9 cellular contexts compared by ENCODE assay signal in the genomic region with DNA sequence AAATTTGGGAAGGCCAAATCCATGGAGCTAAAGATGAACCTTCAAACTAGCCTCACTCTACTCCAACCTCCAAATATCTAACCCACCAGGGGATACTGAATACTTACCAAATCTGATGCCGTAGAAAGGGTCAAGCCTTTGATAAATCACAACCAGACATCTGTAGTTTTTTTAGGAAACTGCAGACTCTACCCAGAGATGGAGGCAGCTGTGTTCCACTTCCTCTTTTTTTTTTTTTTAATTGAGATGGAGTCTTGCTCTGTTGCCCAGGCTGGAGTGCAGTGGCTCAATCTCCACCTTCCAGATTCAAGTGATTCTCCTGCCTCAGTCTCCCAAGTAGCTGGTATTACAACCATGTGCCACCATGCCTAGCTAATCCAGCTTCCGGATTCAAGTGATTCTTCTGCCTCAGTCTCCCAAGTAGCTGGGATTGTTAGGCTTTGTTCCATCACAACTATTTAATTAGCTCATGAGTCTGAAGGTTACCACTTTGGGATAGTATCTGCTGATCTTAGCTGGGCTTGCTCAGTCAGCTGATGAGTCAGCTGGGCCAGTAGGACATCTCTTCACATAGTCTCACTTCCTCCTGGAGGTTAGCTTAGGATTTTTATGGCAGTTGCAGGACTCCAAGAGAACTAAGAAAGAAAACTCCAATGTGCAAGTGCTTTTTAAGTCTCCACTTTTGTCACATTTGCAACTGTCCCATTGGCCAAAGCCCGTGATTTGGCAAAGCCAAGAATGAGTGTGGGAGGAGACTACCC. TPM values are rescaled to one million over a fixed set of nuclear protein-coding genes. Genes with fewer than 3 reads are reported as not detected.
DNase-seq lines count a peak whose midpoint lies in the region; ATAC-seq and TF ChIP-seq lines count a peak whose summit lies in the region.
"Had no signal": no experiment of that assay in that cellular context is flagged by ENCODE, and none has a peak within 500 bp of the region (broad histone marks: within the 10 kb centered on the region; RNA-seq: fewer than 3 reads in every experiment).

No MANE protein-coding gene starts in this region.

- no peaks in the 10 kb centered on the region for H3K9me3 Mint-ChIP-seq in activated naive CD8-positive, alpha-beta T cell treated with anti-CD3 and anti-CD28 coated beads for 36 hours
- H3K9me3 Mint-ChIP-seq in endodermal cell (peaks cover 29% of the 10 kb centered on the region), immature natural killer cell (peaks cover 0 to 6% (median 0%) of the 10 kb centered on the region in 6 donors)

- no peak overlapping the region for H3K4me3 ChIP-seq in endodermal cell (ENCODE audit: low read length)

- 90 to 95% methylated on average over 2 to 3 of the region's 3 CpGs for WGBS in endodermal cell (ENCODE audit: insufficient coverage in 1 of 2, insufficient read length in 1 of 2), 2 experiments

- ATAC-seq in GM18519 (IDR thresholded peaks at IDR 0.05; ENCODE audit: low FRiP score, unreplicated experiment): peak; percentile 86
- peak; percentile 83 for ATAC-seq in HG02571 (IDR thresholded peaks at IDR 0.05; ENCODE audit: unreplicated experiment)

- no peaks in the 10 kb centered on the region for H3K4me1 Mint-ChIP-seq in activated naive CD8-positive, alpha-beta T cell treated with anti-CD3 and anti-CD28 coated beads for 36 hours
- peaks cover 5% of the 10 kb centered on the region for H3K4me1 Mint-ChIP-seq in endodermal cell
- no peaks in the 10 kb centered on the region for H3K4me1 Mint-ChIP-seq in immature natural killer cell

- H3K27ac ChIP-seq in endodermal cell (ENCODE audit: low read depth, low read length): no peak overlapping the region

- H3K9ac ChIP-seq in endodermal cell (ENCODE audit: extremely low read depth, low read length, poor library complexity, severe bottlenecking): no peak overlapping the region

- peaks cover 3% of the 10 kb centered on the region for H3K4me1 ChIP-seq in endodermal cell (ENCODE audit: control insufficient read depth, insufficient read depth, low read length)

- H3K27me3 ChIP-seq in endodermal cell (ENCODE audit: control insufficient read depth, insufficient read depth, low read length, poor library complexity, severe bottlenecking): no peaks in the 10 kb centered on the region

- no peaks in the 10 kb centered on the region for H3K36me3 ChIP-seq in endodermal cell (ENCODE audit: control insufficient read depth, insufficient read depth, low read length)

- no peak overlapping the region for H3K27ac Mint-ChIP-seq in activated naive CD8-positive, alpha-beta T cell treated with anti-CD3 and anti-CD28 coated beads for 36 hours
- H3K27ac Mint-ChIP-seq in endodermal cell (no peak overlapping the region), immature natural killer cell (no peak overlapping the region)

- peaks cover 25% of the 10 kb centered on the region for H3K27me3 Mint-ChIP-seq in activated naive CD8-positive, alpha-beta T cell treated with anti-CD3 and anti-CD28 coated beads for 36 hours
- H3K27me3 Mint-ChIP-seq in endodermal cell (ENCODE audit: insufficient read depth) (no peaks in the 10 kb centered on the region), immature natural killer cell (ENCODE audit: low read depth in 3 of 3) (peaks cover 0 to 14% (median 2%) of the 10 kb centered on the region in 3 donors)

- H3K9me3 ChIP-seq in endodermal cell (ENCODE audit: control insufficient read depth, low read length): peaks cover 16% of the 10 kb centered on the region

- no peak for TF ChIP-seq CTCF in endodermal cell (conservative IDR thresholded peaks at IDR 0.05)

- no peaks in the 10 kb centered on the region for H3K36me3 Mint-ChIP-seq in activated naive CD8-positive, alpha-beta T cell treated with anti-CD3 and anti-CD28 coated beads for 36 hours
- peaks cover 5% of the 10 kb centered on the region for H3K36me3 Mint-ChIP-seq in endodermal cell (ENCODE audit: low read depth)
- no peaks in the 10 kb centered on the region for H3K36me3 Mint-ChIP-seq in immature natural killer cell

- no peak overlapping the region for H3K4me3 Mint-ChIP-seq in activated naive CD8-positive, alpha-beta T cell treated with anti-CD3 and anti-CD28 coated beads for 36 hours
- H3K4me3 Mint-ChIP-seq in endodermal cell: no peak overlapping the region
- H3K4me3 Mint-ChIP-seq in immature natural killer cell: no peak overlapping the region

- DNase-seq in LHCN-M2 (ENCODE audit: low read depth): peak; percentile 46
- peak; percentile 1 for DNase-seq in hepatic stellate cell (ENCODE audit: low spot score)
- no peak for DNase-seq in activated naive CD8-positive, alpha-beta T cell treated with anti-CD3 and anti-CD28 coated beads for 36 hours
- DNase-seq in endodermal cell: no peak
- no peak for DNase-seq in immature natural killer cell
- no peak for DNase-seq in NCI-H345 treated with DMSO at 0.1 percent for 48 hours (lab: John Stamatoyannopoulos, UW; ENCODE audit: unreplicated experiment)
- DNase-seq: Karpas-422 had no signal

RNA-seq across cellular contexts. Expression of a gene that starts 13.3 kb away (rescaled TPM):
- total RNA-seq in LHCN-M2 (2014; rRNA removed) (1.9 and 2.9 TPM in 2 replicates), endodermal cell (1 to 10 TPM; 1.4 to 2.9 TPM)
- 0.45 TPM for polyA plus RNA-seq in LHCN-M2 (2012)
- under 1 TPM; 0.06 to 0.08 TPM for total RNA-seq in activated naive CD8-positive, alpha-beta T cell treated with anti-CD3 and anti-CD28 coated beads for 36 hours
- polyA plus RNA-seq in endodermal cell (2013, experiment 1 of 2): 0.11 TPM
- polyA plus RNA-seq in endodermal cell (2013, experiment 2 of 2): 0.12 TPM
- not detected for polyA plus RNA-seq in immature natural killer cell

RNA-seq across cellular contexts. Expression of a gene that starts 53.3 kb away (rescaled TPM):
- 13.6 and 18.0 TPM in 2 replicates for total RNA-seq in LHCN-M2 (2014; rRNA removed)
- polyA plus RNA-seq in LHCN-M2 (2012): 20.3 TPM
- 10 to 100 TPM; 42.6 to 47.1 TPM for total RNA-seq in activated naive CD8-positive, alpha-beta T cell treated with anti-CD3 and anti-CD28 coated beads for 36 hours
- 100 to 1,000 TPM in 1 of 2 donors, 10 to 100 TPM in 1; 83.0 to 136 TPM for total RNA-seq in endodermal cell
- 35.9 TPM for polyA plus RNA-seq in endodermal cell (2013, experiment 1 of 2)
- 32.2 TPM for polyA plus RNA-seq in endodermal cell (2013, experiment 2 of 2)
- polyA plus RNA-seq in immature natural killer cell: 10 to 100 TPM; 30.6 to 44.8 (median 35.9) TPM

Comparison
In these comparisons a context has a peak if more than half of its experiments do, and no peak if none do; other contexts are left out.
1. DNase-seq: peak in LHCN-M2 (single experiment) and hepatic stellate cell (single experiment); none in activated naive CD8-positive, alpha-beta T cell treated with anti-CD3 and anti-CD28 coated beads for 36 hours (single experiment), endodermal cell (single experiment), immature natural killer cell (0 of 3) and NCI-H345 treated with DMSO at 0.1 percent for 48 hours (single experiment).